In genomic region chr7:74056096-74056915, GRCh38 we compare ENCODE assay signal across 1 cellular context.
A peak's percentile ranks its signal among the peaks of the same experiment; 100 is the strongest.
TF ChIP-seq lines count a peak whose summit lies in the region.

No MANE protein-coding gene starts in this region.

TF ChIP-seq in HepG2, 621 proteins besides CTCF, POLR2A, EP300 and RAD21:
- TF ChIP-seq STAT6 (CRISPR knock-in tag; IDR thresholded peaks at IDR 0.05; ENCODE audit: borderline replicate concordance) = no peak
- TF ChIP-seq ZXDC (CRISPR knock-in tag; IDR thresholded peaks at IDR 0.05) = no peak
- peak; percentile 36; the same call in 1 of the 2 replicates for TF ChIP-seq BORCS8-MEF2B (CRISPR knock-in tag; IDR thresholded peaks at IDR 0.05)
- no peak for TF ChIP-seq ZNF362 (CRISPR knock-in tag; IDR thresholded peaks at IDR 0.05; ENCODE audit: borderline replicate concordance)
- no peak for TF ChIP-seq ZNF615 (CRISPR knock-in tag; IDR thresholded peaks at IDR 0.05; ENCODE audit: borderline replicate concordance)
- no peak for TF ChIP-seq SNRNP70 (IDR thresholded peaks at IDR 0.05; ENCODE audit: low read depth, low read length)
- peak; percentile 29; the same call in 1 of the 2 replicates for TF ChIP-seq ZFX (CRISPR knock-in tag; IDR thresholded peaks at IDR 0.05; ENCODE audit: low read depth)
- TF ChIP-seq ZNF614 (CRISPR knock-in tag; IDR thresholded peaks at IDR 0.05; ENCODE audit: borderline replicate concordance) = no peak
- peak; percentile 35 for TF ChIP-seq HNF4A (CRISPR knock-in tag; IDR thresholded peaks at IDR 0.05)
- no peak for TF ChIP-seq SMYD3 (CRISPR knock-in tag; IDR thresholded peaks at IDR 0.05)
- no peak for TF ChIP-seq IKZF4 (CRISPR knock-in tag; IDR thresholded peaks at IDR 0.05; ENCODE audit: borderline replicate concordance, low read depth, not compliant biosample characterization)
- no peak for TF ChIP-seq ELK4 (CRISPR knock-in tag; IDR thresholded peaks at IDR 0.05; ENCODE audit: borderline replicate concordance)
